ENCODE assay signal across 8 cellular contexts in genomic region chr14:67620217-67620789, GRCh38. TPM values are rescaled to one million over a fixed set of nuclear protein-coding genes. Genes with fewer than 3 reads are reported as not detected.
DNase-seq lines count a peak whose midpoint lies in the region; ATAC-seq and TF ChIP-seq lines count a peak whose summit lies in the region.

No MANE protein-coding gene starts in this region.

- H3K4me3 ChIP-seq in NB4 (ENCODE audit: low read depth, low read length): peak overlapping the region; percentile 48
- peak overlapping the region; percentile 68 for H3K4me3 ChIP-seq in astrocyte of the cerebellum (ENCODE audit: low read depth, low read length)
- peak overlapping the region; percentile 94 for H3K4me3 ChIP-seq in iPS-18c (ENCODE audit: insufficient read depth, low read depth, low read length)
- peak overlapping the region; percentile 76 to 84 (median 82) for H3K4me3 ChIP-seq in skeletal muscle tissue (ENCODE audit: low read length in 3 of 3)

- H3K4me1 ChIP-seq in skeletal muscle tissue (ENCODE audit: control insufficient read depth in 3 of 3, insufficient read depth in 3 of 3, low read length in 3 of 3): peaks cover 25 to 34% (median 28%) of the 10 kb centered on the region in 3 donors

- TF ChIP-seq POLR2A in NB4 (IDR thresholded peaks at IDR 0.05; ENCODE audit: extremely low read depth, insufficient read length) (no peak), GM18505 (IDR thresholded peaks at IDR 0.05; ENCODE audit: borderline replicate concordance, extremely low read depth, insufficient read depth, insufficient read length) (no peak)

- H3K27me3 ChIP-seq in skeletal muscle tissue (ENCODE audit: control insufficient read depth in 3 of 3, insufficient read depth in 3 of 3, low read length in 3 of 3): no peaks in the 10 kb centered on the region

- H3K9me3 ChIP-seq in iPS-18c (ENCODE audit: control insufficient read depth, insufficient read depth, low read length) (no peaks in the 10 kb centered on the region), skeletal muscle tissue (ENCODE audit: control insufficient read depth in 3 of 3, low read length in 3 of 3) (no peaks in the 10 kb centered on the region)

- in situ Hi-C loops in astrocyte of the cerebellum (cut with HindIII; ENCODE audit: low sequenced_read_pairs): no loop called here

- peak overlapping the region; percentile 80 for H3K27ac ChIP-seq in skeletal muscle tissue (ENCODE audit: low read depth, low read length)

- TF ChIP-seq CTCF in NB4 (IDR thresholded peaks at IDR 0.05; ENCODE audit: low read depth, low read length) (no peak), astrocyte of the cerebellum (IDR thresholded peaks at IDR 0.05; ENCODE audit: low read depth, low read length, missing control alignments) (no peak)

- ATAC-seq in GM18505 (IDR thresholded peaks at IDR 0.05; ENCODE audit: unreplicated experiment): no peak
- no peak for ATAC-seq in activated CD4-positive, CD25-positive, alpha-beta regulatory T cell treated with anti-CD3 and anti-CD28 coated beads, Interleukin-2, amount 50 U/mL, for 24 hours

- DNase-seq in DMS153 treated with DMSO at 0.1 percent for 48 hours (lab: John Stamatoyannopoulos, UW; ENCODE audit: unreplicated experiment): peak; percentile 43
- DNase-seq in NB4 (ENCODE audit: low read depth): no peak
- no peak for DNase-seq in astrocyte of the cerebellum (ENCODE audit: low read depth)
- DNase-seq in activated CD4-positive, alpha-beta T cell treated with anti-CD3 and anti-CD28 coated beads, Interleukin-2, amount 50 U/mL, for 4 hours: no peak

- peak overlapping the region; percentile 65 to 81 (median 73) for H3K9ac ChIP-seq in skeletal muscle tissue (ENCODE audit: low read depth in 1 of 3, low read length in 3 of 3)

- H3K36me3 ChIP-seq in skeletal muscle tissue (ENCODE audit: control insufficient read depth in 3 of 3, insufficient read depth in 3 of 3, low read length in 3 of 3): no peaks in the 10 kb centered on the region

RNA-seq across cellular contexts. Expression of gene ARG2, which starts 0.6 kb away (rescaled TPM):
- total RNA-seq in skeletal muscle tissue: 1.0 TPM

RNA-seq across cellular contexts. Expression of gene PIGH, which starts 20.2 kb away (rescaled TPM):
- total RNA-seq in skeletal muscle tissue: 18.3 TPM

RNA-seq across cellular contexts. Expression of gene VTI1B, which starts 54.1 kb away (rescaled TPM):
- 20.4 TPM for total RNA-seq in skeletal muscle tissue
